In genomic region chr9:137218212-137218753, GRCh38 we compare ENCODE assay signal across 1 cellular context.
TF ChIP-seq lines count a peak whose summit lies in the region.

No MANE protein-coding gene starts in this region.

TF ChIP-seq in endothelial cell of umbilical vein, 7 proteins besides CTCF, POLR2A, EP300 and RAD21:
- TF ChIP-seq MYC (IDR thresholded peaks at IDR 0.05; ENCODE audit: low read depth, low read length): no peak
- TF ChIP-seq MAX (IDR thresholded peaks at IDR 0.05; ENCODE audit: insufficient read depth, insufficient read length): no peak
- no peak for TF ChIP-seq FOS (IDR thresholded peaks at IDR 0.05; ENCODE audit: borderline replicate concordance, insufficient read depth, low read length)
- no peak for TF ChIP-seq GATA2 (IDR thresholded peaks at IDR 0.05; ENCODE audit: insufficient read depth, insufficient read length, low read depth, low read length)
- TF ChIP-seq POLR2AphosphoS5 (IDR thresholded peaks at IDR 0.05; ENCODE audit: insufficient read depth, low read depth, low read length): no peak
- TF ChIP-seq EZH2 (IDR thresholded peaks at IDR 0.05; ENCODE audit: borderline replicate concordance, low read depth, low read length, severe bottlenecking): no peak
- TF ChIP-seq JUN (IDR thresholded peaks at IDR 0.05; ENCODE audit: borderline replicate concordance, insufficient read depth, insufficient read length, low read depth): no peak
